8 cellular contexts compared by ENCODE assay signal in the genomic region with DNA sequence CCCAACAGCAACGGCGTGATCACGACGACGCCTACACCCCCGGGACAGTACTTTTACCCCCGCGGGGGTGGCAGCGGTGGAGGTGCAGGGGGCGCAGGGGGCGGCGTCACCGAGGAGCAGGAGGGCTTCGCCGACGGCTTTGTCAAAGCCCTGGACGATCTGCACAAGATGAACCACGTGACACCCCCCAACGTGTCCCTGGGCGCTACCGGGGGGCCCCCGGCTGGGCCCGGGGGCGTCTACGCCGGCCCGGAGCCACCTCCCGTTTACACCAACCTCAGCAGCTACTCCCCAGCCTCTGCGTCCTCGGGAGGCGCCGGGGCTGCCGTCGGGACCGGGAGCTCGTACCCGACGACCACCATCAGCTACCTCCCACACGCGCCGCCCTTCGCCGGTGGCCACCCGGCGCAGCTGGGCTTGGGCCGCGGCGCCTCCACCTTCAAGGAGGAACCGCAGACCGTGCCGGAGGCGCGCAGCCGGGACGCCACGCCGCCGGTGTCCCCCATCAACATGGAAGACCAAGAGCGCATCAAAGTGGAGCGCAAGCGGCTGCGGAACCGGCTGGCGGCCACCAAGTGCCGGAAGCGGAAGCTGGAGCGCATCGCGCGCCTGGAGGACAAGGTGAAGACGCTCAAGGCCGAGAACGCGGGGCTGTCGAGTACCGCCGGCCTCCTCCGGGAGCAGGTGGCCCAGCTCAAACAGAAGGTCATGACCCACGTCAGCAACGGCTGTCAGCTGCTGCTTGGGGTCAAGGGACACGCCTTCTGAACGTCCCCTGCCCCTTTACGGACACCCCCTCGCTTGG. TPM values are rescaled to one million over a fixed set of nuclear protein-coding genes. Genes with fewer than 3 reads are reported as not detected.
A peak's percentile ranks its signal among the peaks of the same experiment; 100 is the strongest.
DNase-seq lines count a peak whose midpoint lies in the region; ATAC-seq and TF ChIP-seq lines count a peak whose summit lies in the region.

No MANE protein-coding gene starts in this region.

- no peak for ATAC-seq in GM21360 (IDR thresholded peaks at IDR 0.05; ENCODE audit: unreplicated experiment)

- peak overlapping the region; percentile 95 to 97 for H3K9ac ChIP-seq in colonic mucosa (ENCODE audit: low read depth in 2 of 2, low read length in 2 of 2)
- peak overlapping the region; percentile 98 to 100 for H3K9ac ChIP-seq in liver (ENCODE audit: low read depth in 1 of 2, low read length in 2 of 2)

- WGBS in liver: under 1% methylated on average over 84 of the region's 84 CpGs

- intact Hi-C loops in colonic mucosa (cut with DNase I): no loop called here

- H3K27me3 ChIP-seq in colonic mucosa: no peaks in the 10 kb centered on the region
- no peaks in the 10 kb centered on the region for H3K27me3 ChIP-seq in liver (ENCODE audit: control insufficient read depth in 4 of 4, insufficient read depth in 4 of 4, low read length in 3 of 4)

- no peak for TF ChIP-seq RAD21 in liver (IDR thresholded peaks at IDR 0.05)

- H3K4me3 ChIP-seq in colonic mucosa: peak overlapping the region; percentile 90
- H3K4me3 ChIP-seq in liver (ENCODE audit: low read depth in 1 of 3, low read length in 3 of 3): peak overlapping the region; percentile 83 to 99 (median 98)

- H3K36me3 ChIP-seq in colonic mucosa: no peaks in the 10 kb centered on the region
- H3K36me3 ChIP-seq in liver (ENCODE audit: control insufficient read depth in 4 of 4, insufficient read depth in 3 of 4, low read depth in 1 of 4, low read length in 3 of 4): peaks cover 0 to 3% (median 0%) of the 10 kb centered on the region in 4 donors

- no peak for TF ChIP-seq CTCF in colonic mucosa (IDR thresholded peaks at IDR 0.05)
- TF ChIP-seq CTCF in liver (IDR thresholded peaks at IDR 0.05; ENCODE audit: low read depth, low read length, missing input control): no peak

- H3K27ac ChIP-seq in colonic mucosa: peak overlapping the region; percentile 100
- peak overlapping the region; percentile 98 to 99 for H3K27ac ChIP-seq in liver (ENCODE audit: low read depth in 1 of 2, low read length in 2 of 2)

- peak; percentile 45 for DNase-seq in NCI-H2107 treated with DMSO at 0.1 percent for 48 hours (lab: John Stamatoyannopoulos, UW; ENCODE audit: unreplicated experiment)
- DNase-seq in activated CD4-positive, alpha-beta T cell treated with anti-CD3 and anti-CD28 coated beads for 1 hour: peak; percentile 64
- DNase-seq in colonic mucosa: peak; percentile 78
- peak in 2 of 3 experiments; percentile 66 to 73 for DNase-seq in stimulated activated CD4-positive, alpha-beta T cell treated with anti-CD3 and anti-CD28 coated beads, TNF-alpha, amount 100 ng/mL, for 4 hours (ENCODE audit: low read depth in 3 of 3)
- DNase-seq in HPDE6-E6E7 (ENCODE audit: extremely low spot score): no peak

- peak; percentile 66 for TF ChIP-seq POLR2A in GM15510 (IDR thresholded peaks at IDR 0.05; ENCODE audit: borderline replicate concordance, extremely low read depth, insufficient read length)

- peaks cover 20% of the 10 kb centered on the region for H3K4me1 ChIP-seq in colonic mucosa
- peaks cover 2 to 40% (median 27%) of the 10 kb centered on the region in 4 donors for H3K4me1 ChIP-seq in liver (ENCODE audit: control insufficient read depth in 4 of 4, insufficient read depth in 4 of 4, low read length in 3 of 4)

- no peaks in the 10 kb centered on the region for H3K9me3 ChIP-seq in colonic mucosa
- H3K9me3 ChIP-seq in liver (ENCODE audit: control insufficient read depth in 4 of 4, low read length in 3 of 4): no peaks in the 10 kb centered on the region

TF ChIP-seq in liver, 16 proteins besides CTCF, POLR2A, EP300 and RAD21:
- TF ChIP-seq TAF1 (conservative IDR thresholded peaks at IDR 0.05): no peak
- TF ChIP-seq, protein P1, sequence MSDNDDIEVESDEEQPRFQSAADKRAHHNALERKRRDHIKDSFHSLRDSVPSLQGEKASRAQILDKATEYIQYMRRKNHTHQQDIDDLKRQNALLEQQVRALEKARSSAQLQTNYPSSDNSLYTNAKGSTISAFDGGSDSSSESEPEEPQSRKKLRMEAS (IDR thresholded peaks at IDR 0.05): peak; percentile 43
- no peak for TF ChIP-seq FOXA1 (IDR thresholded peaks at IDR 0.05)
- TF ChIP-seq NR2F2 (IDR thresholded peaks at IDR 0.05): peak; percentile 83
- TF ChIP-seq, protein P2, sequence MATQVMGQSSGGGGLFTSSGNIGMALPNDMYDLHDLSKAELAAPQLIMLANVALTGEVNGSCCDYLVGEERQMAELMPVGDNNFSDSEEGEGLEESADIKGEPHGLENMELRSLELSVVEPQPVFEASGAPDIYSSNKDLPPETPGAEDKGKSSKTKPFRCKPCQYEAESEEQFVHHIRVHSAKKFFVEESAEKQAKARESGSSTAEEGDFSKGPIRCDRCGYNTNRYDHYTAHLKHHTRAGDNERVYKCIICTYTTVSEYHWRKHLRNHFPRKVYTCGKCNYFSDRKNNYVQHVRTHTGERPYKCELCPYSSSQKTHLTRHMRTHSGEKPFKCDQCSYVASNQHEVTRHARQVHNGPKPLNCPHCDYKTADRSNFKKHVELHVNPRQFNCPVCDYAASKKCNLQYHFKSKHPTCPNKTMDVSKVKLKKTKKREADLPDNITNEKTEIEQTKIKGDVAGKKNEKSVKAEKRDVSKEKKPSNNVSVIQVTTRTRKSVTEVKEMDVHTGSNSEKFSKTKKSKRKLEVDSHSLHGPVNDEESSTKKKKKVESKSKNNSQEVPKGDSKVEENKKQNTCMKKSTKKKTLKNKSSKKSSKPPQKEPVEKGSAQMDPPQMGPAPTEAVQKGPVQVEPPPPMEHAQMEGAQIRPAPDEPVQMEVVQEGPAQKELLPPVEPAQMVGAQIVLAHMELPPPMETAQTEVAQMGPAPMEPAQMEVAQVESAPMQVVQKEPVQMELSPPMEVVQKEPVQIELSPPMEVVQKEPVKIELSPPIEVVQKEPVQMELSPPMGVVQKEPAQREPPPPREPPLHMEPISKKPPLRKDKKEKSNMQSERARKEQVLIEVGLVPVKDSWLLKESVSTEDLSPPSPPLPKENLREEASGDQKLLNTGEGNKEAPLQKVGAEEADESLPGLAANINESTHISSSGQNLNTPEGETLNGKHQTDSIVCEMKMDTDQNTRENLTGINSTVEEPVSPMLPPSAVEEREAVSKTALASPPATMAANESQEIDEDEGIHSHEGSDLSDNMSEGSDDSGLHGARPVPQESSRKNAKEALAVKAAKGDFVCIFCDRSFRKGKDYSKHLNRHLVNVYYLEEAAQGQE (IDR thresholded peaks at IDR 0.05): no peak
- TF ChIP-seq YY1 (IDR thresholded peaks at IDR 0.05): peak; percentile 15
- peak in 1 of 2 donors; percentile 70 for TF ChIP-seq GABPA (IDR thresholded peaks at IDR 0.05 in 1 of 2, conservative IDR thresholded peaks at IDR 0.05 in 1 of 2)
- peak; percentile 51 to 71 for TF ChIP-seq RXRA (IDR thresholded peaks at IDR 0.05)
- peak in 1 of 2 donors; percentile 11 for TF ChIP-seq EGR1 (IDR thresholded peaks at IDR 0.05; ENCODE audit: low read depth in 2 of 2)

RNA-seq across cellular contexts. Expression of a gene that starts 1.0 kb away (rescaled TPM):
- total RNA-seq in colonic mucosa (100 to 1,000 TPM; 113 to 173 TPM), liver (10 to 100 TPM; 68.6 to 79.2 TPM)
- 10 to 100 TPM; 32.7 to 44.6 TPM for polyA plus RNA-seq in liver

RNA-seq across cellular contexts. Expression of a gene that starts 9.3 kb away (rescaled TPM):
- total RNA-seq in colonic mucosa: 100 to 1,000 TPM; 347 to 417 TPM
- total RNA-seq in liver: 1,000 to 10,000 TPM in 1 of 2 donors, 100 to 1,000 TPM in 1; 222 to 1,737 TPM
- 100 to 1,000 TPM; 265 to 301 TPM for polyA plus RNA-seq in liver

RNA-seq across cellular contexts. Expression of a gene that starts 9.6 kb away (rescaled TPM):
- total RNA-seq in colonic mucosa (10 to 100 TPM in 1 of 2 donors, 1 to 10 TPM in 1; 6.5 to 18.5 TPM), liver (under 1 TPM in 1 of 2 donors, not detected in 1; 0.33 TPM)
- under 1 TPM; 0.22 to 0.35 TPM for polyA plus RNA-seq in liver

RNA-seq across cellular contexts. Expression of a gene that starts 14.1 kb away (rescaled TPM):
- 10 to 100 TPM in 1 of 2 donors, 1 to 10 TPM in 1; 8.8 to 44.8 TPM for total RNA-seq in colonic mucosa
- 10 to 100 TPM in 1 of 2 donors, 1 to 10 TPM in 1; 1.8 to 17.5 TPM for total RNA-seq in liver
- polyA plus RNA-seq in liver: 1 to 10 TPM; 2.3 to 4.6 TPM

RNA-seq across cellular contexts. Expression of a gene that starts 16.9 kb away (rescaled TPM):
- total RNA-seq in colonic mucosa (10 to 100 TPM; 54.8 to 72.0 TPM), liver (10 to 100 TPM; 11.3 to 36.4 TPM)
- 10 to 100 TPM; 12.9 to 17.0 TPM for polyA plus RNA-seq in liver

Comparison
In these comparisons a context has a peak if more than half of its experiments do, and no peak if none do; other contexts are left out.
1. RNA of a gene that starts 9.6 kb away (total RNA-seq): 6.5 to 18.5 TPM in colonic mucosa; 0.33 TPM in liver; every median in the first group is over 4 times any median in the second.